In the genomic region with DNA sequence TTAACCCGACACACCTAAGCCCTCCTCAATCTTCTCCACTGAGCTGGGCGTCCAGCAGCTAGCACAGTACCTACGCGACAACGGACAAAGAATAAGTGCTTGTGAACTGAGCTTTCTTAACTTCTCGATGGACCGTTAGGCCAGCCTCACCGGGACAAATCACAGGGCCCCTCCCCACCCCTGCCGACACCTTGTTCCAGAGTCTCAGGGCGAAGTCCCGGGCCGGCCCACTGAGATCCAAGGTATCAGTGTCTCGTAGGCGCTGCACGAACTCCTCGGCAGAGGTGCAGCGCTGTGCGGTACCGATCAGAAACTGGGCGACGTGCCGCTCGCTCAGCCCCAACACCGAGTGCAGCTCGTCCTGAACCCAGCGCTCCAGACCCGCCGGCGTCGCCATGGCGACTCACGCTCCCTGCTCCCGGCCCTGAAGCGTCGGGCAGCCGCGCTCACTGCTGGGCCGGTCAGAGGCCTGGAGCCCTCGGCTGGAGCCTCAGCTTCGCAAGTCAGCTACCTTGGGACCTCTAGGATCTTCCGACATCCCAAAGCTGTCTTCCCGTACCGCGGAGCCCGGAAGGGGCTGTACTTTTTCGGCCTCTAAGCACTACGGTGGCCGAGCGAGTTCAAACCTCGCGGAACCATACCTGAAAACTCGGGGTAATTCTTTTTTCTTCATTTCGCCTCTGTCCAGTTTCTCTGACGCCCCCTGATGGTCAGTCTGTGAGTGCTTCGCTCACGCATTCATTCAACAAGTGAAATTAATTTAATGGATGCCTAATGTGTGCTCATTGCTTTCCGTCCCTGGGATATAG, we compare ENCODE assay signal across 1 cellular context.
TF ChIP-seq lines count a peak whose summit lies in the region.

A gene (minus strand): TSS at position 562 of the 809 bp plus-strand sequence. CDS start 165 bp downstream, at position 397.

TF ChIP-seq in K562, 482 proteins besides CTCF, POLR2A, EP300 and RAD21 (continued from another document and continues in another):
- TF ChIP-seq, protein P1, sequence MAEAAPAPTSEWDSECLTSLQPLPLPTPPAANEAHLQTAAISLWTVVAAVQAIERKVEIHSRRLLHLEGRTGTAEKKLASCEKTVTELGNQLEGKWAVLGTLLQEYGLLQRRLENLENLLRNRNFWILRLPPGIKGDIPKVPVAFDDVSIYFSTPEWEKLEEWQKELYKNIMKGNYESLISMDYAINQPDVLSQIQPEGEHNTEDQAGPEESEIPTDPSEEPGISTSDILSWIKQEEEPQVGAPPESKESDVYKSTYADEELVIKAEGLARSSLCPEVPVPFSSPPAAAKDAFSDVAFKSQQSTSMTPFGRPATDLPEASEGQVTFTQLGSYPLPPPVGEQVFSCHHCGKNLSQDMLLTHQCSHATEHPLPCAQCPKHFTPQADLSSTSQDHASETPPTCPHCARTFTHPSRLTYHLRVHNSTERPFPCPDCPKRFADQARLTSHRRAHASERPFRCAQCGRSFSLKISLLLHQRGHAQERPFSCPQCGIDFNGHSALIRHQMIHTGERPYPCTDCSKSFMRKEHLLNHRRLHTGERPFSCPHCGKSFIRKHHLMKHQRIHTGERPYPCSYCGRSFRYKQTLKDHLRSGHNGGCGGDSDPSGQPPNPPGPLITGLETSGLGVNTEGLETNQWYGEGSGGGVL (CRISPR knock-in tag; IDR thresholded peaks at IDR 0.05) = no peak
- TF ChIP-seq MAZ (CRISPR knock-in tag; conservative IDR thresholded peaks at IDR 0.05 in 1 of 2, IDR thresholded peaks at IDR 0.05 in 1 of 2) = peak; percentile 75 to 80
- no peak for TF ChIP-seq ZNF586 (CRISPR knock-in tag; conservative IDR thresholded peaks at IDR 0.05)
- TF ChIP-seq DACH1 (IDR thresholded peaks at IDR 0.05; ENCODE audit: partially characterized antibody) = no peak
- TF ChIP-seq, protein P2, sequence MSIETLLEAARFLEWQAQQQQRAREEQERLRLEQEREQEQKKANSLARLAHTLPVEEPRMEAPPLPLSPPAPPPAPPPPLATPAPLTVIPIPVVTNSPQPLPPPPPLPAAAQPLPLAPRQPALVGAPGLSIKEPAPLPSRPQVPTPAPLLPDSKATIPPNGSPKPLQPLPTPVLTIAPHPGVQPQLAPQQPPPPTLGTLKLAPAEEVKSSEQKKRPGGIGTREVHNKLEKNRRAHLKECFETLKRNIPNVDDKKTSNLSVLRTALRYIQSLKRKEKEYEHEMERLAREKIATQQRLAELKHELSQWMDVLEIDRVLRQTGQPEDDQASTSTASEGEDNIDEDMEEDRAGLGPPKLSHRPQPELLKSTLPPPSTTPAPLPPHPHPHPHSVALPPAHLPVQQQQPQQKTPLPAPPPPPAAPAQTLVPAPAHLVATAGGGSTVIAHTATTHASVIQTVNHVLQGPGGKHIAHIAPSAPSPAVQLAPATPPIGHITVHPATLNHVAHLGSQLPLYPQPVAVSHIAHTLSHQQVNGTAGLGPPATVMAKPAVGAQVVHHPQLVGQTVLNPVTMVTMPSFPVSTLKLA (conservative IDR thresholded peaks at IDR 0.05) = peak; percentile 59 to 88; a peak in 3 of 4 replicates
- no peak for TF ChIP-seq ZNF41 (CRISPR knock-in tag; conservative IDR thresholded peaks at IDR 0.05)
- TF ChIP-seq FIP1L1 (IDR thresholded peaks at IDR 0.05; ENCODE audit: low read depth, low read length, poor library complexity, severe bottlenecking) = peak; percentile 33
- peak; percentile 62 to 94; a peak in 3 of 4 replicates for TF ChIP-seq ARNT (IDR thresholded peaks at IDR 0.05)
- peak; percentile 23 for TF ChIP-seq CHD1 (IDR thresholded peaks at IDR 0.05; ENCODE audit: low read length)
- peak; percentile 82; the same call in 1 of the 2 replicates for TF ChIP-seq XRCC5 (IDR thresholded peaks at IDR 0.05; ENCODE audit: low read depth, low read length)
- TF ChIP-seq ZNF589 (CRISPR knock-in tag; IDR thresholded peaks at IDR 0.05; ENCODE audit: low read depth) = no peak
- TF ChIP-seq, protein P3, sequence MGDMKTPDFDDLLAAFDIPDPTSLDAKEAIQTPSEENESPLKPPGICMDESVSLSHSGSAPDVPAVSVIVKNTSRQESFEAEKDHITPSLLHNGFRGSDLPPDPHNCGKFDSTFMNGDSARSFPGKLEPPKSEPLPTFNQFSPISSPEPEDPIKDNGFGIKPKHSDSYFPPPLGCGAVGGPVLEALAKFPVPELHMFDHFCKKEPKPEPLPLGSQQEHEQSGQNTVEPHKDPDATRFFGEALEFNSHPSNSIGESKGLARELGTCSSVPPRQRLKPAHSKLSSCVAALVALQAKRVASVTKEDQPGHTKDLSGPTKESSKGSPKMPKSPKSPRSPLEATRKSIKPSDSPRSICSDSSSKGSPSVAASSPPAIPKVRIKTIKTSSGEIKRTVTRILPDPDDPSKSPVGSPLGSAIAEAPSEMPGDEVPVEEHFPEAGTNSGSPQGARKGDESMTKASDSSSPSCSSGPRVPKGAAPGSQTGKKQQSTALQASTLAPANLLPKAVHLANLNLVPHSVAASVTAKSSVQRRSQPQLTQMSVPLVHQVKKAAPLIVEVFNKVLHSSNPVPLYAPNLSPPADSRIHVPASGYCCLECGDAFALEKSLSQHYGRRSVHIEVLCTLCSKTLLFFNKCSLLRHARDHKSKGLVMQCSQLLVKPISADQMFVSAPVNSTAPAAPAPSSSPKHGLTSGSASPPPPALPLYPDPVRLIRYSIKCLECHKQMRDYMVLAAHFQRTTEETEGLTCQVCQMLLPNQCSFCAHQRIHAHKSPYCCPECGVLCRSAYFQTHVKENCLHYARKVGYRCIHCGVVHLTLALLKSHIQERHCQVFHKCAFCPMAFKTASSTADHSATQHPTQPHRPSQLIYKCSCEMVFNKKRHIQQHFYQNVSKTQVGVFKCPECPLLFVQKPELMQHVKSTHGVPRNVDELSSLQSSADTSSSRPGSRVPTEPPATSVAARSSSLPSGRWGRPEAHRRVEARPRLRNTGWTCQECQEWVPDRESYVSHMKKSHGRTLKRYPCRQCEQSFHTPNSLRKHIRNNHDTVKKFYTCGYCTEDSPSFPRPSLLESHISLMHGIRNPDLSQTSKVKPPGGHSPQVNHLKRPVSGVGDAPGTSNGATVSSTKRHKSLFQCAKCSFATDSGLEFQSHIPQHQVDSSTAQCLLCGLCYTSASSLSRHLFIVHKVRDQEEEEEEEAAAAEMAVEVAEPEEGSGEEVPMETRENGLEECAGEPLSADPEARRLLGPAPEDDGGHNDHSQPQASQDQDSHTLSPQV (IDR thresholded peaks at IDR 0.05) = no peak
- TF ChIP-seq, protein P4, sequence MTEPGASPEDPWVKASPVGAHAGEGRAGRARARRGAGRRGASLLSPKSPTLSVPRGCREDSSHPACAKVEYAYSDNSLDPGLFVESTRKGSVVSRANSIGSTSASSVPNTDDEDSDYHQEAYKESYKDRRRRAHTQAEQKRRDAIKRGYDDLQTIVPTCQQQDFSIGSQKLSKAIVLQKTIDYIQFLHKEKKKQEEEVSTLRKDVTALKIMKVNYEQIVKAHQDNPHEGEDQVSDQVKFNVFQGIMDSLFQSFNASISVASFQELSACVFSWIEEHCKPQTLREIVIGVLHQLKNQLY (CRISPR knock-in tag; conservative IDR thresholded peaks at IDR 0.05) = peak in 1 of 2 experiments; percentile 79; a peak in 1 of 4 replicates
- TF ChIP-seq, protein P5, sequence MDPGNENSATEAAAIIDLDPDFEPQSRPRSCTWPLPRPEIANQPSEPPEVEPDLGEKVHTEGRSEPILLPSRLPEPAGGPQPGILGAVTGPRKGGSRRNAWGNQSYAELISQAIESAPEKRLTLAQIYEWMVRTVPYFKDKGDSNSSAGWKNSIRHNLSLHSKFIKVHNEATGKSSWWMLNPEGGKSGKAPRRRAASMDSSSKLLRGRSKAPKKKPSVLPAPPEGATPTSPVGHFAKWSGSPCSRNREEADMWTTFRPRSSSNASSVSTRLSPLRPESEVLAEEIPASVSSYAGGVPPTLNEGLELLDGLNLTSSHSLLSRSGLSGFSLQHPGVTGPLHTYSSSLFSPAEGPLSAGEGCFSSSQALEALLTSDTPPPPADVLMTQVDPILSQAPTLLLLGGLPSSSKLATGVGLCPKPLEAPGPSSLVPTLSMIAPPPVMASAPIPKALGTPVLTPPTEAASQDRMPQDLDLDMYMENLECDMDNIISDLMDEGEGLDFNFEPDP (CRISPR knock-in tag; IDR thresholded peaks at IDR 0.05) = peak; percentile 78; the same call in 1 of the 2 replicates
- TF ChIP-seq, protein P6, sequence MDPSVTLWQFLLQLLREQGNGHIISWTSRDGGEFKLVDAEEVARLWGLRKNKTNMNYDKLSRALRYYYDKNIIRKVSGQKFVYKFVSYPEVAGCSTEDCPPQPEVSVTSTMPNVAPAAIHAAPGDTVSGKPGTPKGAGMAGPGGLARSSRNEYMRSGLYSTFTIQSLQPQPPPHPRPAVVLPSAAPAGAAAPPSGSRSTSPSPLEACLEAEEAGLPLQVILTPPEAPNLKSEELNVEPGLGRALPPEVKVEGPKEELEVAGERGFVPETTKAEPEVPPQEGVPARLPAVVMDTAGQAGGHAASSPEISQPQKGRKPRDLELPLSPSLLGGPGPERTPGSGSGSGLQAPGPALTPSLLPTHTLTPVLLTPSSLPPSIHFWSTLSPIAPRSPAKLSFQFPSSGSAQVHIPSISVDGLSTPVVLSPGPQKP (CRISPR knock-in tag; IDR thresholded peaks at IDR 0.05) = no peak
- TF ChIP-seq POLR3A (IDR thresholded peaks at IDR 0.05; ENCODE audit: borderline replicate concordance, extremely low read depth, insufficient read depth, insufficient read length) = no peak
- TF ChIP-seq TAF15 (IDR thresholded peaks at IDR 0.05; ENCODE audit: low read depth, low read length) = no peak
- peak; percentile 91 for TF ChIP-seq LCOR (CRISPR knock-in tag; IDR thresholded peaks at IDR 0.05)
- TF ChIP-seq, protein P7, sequence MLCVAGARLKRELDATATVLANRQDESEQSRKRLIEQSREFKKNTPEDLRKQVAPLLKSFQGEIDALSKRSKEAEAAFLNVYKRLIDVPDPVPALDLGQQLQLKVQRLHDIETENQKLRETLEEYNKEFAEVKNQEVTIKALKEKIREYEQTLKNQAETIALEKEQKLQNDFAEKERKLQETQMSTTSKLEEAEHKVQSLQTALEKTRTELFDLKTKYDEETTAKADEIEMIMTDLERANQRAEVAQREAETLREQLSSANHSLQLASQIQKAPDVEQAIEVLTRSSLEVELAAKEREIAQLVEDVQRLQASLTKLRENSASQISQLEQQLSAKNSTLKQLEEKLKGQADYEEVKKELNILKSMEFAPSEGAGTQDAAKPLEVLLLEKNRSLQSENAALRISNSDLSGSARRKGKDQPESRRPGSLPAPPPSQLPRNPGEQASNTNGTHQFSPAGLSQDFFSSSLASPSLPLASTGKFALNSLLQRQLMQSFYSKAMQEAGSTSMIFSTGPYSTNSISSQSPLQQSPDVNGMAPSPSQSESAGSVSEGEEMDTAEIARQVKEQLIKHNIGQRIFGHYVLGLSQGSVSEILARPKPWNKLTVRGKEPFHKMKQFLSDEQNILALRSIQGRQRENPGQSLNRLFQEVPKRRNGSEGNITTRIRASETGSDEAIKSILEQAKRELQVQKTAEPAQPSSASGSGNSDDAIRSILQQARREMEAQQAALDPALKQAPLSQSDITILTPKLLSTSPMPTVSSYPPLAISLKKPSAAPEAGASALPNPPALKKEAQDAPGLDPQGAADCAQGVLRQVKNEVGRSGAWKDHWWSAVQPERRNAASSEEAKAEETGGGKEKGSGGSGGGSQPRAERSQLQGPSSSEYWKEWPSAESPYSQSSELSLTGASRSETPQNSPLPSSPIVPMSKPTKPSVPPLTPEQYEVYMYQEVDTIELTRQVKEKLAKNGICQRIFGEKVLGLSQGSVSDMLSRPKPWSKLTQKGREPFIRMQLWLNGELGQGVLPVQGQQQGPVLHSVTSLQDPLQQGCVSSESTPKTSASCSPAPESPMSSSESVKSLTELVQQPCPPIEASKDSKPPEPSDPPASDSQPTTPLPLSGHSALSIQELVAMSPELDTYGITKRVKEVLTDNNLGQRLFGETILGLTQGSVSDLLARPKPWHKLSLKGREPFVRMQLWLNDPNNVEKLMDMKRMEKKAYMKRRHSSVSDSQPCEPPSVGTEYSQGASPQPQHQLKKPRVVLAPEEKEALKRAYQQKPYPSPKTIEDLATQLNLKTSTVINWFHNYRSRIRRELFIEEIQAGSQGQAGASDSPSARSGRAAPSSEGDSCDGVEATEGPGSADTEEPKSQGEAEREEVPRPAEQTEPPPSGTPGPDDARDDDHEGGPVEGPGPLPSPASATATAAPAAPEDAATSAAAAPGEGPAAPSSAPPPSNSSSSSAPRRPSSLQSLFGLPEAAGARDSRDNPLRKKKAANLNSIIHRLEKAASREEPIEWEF (CRISPR knock-in tag; IDR thresholded peaks at IDR 0.05) = no peak
- TF ChIP-seq MEF2D (tag; conservative IDR thresholded peaks at IDR 0.05; ENCODE audit: low read depth) = no peak
- TF ChIP-seq NFXL1 (CRISPR knock-in tag; IDR thresholded peaks at IDR 0.05) = no peak
- TF ChIP-seq CEBPG (CRISPR knock-in tag; IDR thresholded peaks at IDR 0.05) = peak; percentile 43; the same call in 1 of the 2 replicates
- no peak for TF ChIP-seq CEBPG (tag; conservative IDR thresholded peaks at IDR 0.05 in 1 of 2, IDR thresholded peaks at IDR 0.05 in 1 of 2)
- no peak; the same call in 1 of the 2 replicates for TF ChIP-seq SMARCA4 (IDR thresholded peaks at IDR 0.05)
- TF ChIP-seq POLR2AphosphoS2 (IDR thresholded peaks at IDR 0.05; ENCODE audit: low read length) = no peak
- no peak for TF ChIP-seq ZNF408 (CRISPR knock-in tag; IDR thresholded peaks at IDR 0.05; ENCODE audit: low read depth)
- TF ChIP-seq HCFC1 (IDR thresholded peaks at IDR 0.05; ENCODE audit: low read depth, low read length) = peak; percentile 71
